ENCODE assay signal across 8 cellular contexts in the genomic region with DNA sequence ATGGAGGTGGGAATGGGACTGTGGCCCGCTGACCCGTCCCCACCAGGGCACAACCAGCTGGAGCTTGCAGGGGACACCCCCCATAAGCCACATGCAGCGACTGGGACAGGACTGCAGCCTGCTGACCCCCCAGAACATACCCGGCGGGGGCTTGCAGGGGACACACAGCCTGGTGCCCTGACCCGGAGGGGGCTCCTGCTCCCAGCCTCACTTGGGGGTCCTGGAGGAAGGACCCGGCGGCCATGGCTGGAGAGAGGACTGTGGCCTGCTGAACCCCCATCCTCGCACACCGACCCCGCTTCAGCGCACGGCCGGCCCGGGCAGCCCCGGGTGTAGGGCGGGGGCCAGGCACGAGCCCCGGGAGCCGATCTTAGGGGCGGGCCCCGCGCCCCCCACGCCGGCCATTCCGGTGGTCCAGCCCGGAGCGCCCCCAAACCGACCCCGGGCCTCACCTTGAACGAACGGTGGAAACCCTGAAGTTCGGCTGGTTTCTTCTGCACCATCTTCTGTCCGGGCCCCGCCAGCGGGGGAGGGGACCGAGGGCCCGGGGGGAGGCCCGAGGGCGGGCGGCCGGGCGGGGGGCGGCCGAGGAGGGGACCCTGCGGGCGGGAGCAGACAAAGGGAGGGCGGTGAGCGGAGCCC. TPM values are rescaled to one million over a fixed set of nuclear protein-coding genes. Genes with fewer than 3 reads are reported as not detected.
A peak's percentile ranks its signal among the peaks of the same experiment; 100 is the strongest.
DNase-seq lines count a peak whose midpoint lies in the region; TF ChIP-seq lines count a peak whose summit lies in the region.

No MANE protein-coding gene starts in this region.

- H3K9me3 ChIP-seq in HUES64 (ENCODE audit: insufficient read depth, low read depth, low read length) = no peaks in the 10 kb centered on the region
- no peaks in the 10 kb centered on the region for H3K9me3 ChIP-seq in transverse colon

- H3K4me3 ChIP-seq in HUES64 (ENCODE audit: low read length) (peak overlapping the region; percentile 94), brain microvascular endothelial cell (ENCODE audit: low read depth, low read length) (peak overlapping the region; percentile 80), lower leg skin (ENCODE audit: low read depth, poor library complexity, severe bottlenecking) (peak overlapping the region; percentile 88), transverse colon (peak overlapping the region; percentile 95 to 99 (median 98))

- in situ Hi-C loops in brain microvascular endothelial cell (cut with HindIII; ENCODE audit: low pct_ligation_motif_present, low sequenced_read_pairs) = no loop called here
- in situ Hi-C loops in transverse colon (cut with MboI; ENCODE audit: low pct_ligation_motif_present in 1 of 4, low pct_unique_long_range_greater_than_20kb in 1 of 4, low sequenced_read_pairs in 3 of 4) = no loop called here

- no peak for DNase-seq in activated naive CD4-positive, alpha-beta T cell treated with anti-CD3 and anti-CD28 coated beads for 36 hours
- DNase-seq in activated naive CD4-positive, alpha-beta T cell treated with Interleukin-2 at 50 U/mL for 16 hours = no peak
- DNase-seq in brain microvascular endothelial cell = no peak
- DNase-seq in lower leg skin (ENCODE audit: low spot score in 2 of 2) = no peak
- no peak for DNase-seq in transverse colon
- no peak for DNase-seq in NCI-H510A (lab: John Stamatoyannopoulos, UW)
- no peak for DNase-seq in midbrain (lab: John Stamatoyannopoulos, UW)

- no peaks in the 10 kb centered on the region for H3K27me3 ChIP-seq in HUES64 (ENCODE audit: insufficient read depth, low read length)
- H3K27me3 ChIP-seq in brain microvascular endothelial cell (replicated peaks) = no peaks in the 10 kb centered on the region
- no peaks in the 10 kb centered on the region for H3K27me3 ChIP-seq in transverse colon

- H3K9ac ChIP-seq in HUES64 (ENCODE audit: low read depth, low read length) = peak overlapping the region; percentile 80

- CTCF ChIA-PET in activated naive CD4-positive, alpha-beta T cell treated with anti-CD3 and anti-CD28 coated beads for 36 hours (lab: Charles Lee) = no interaction called here

- H3K36me3 Mint-ChIP-seq in activated naive CD4-positive, alpha-beta T cell treated with anti-CD3 and anti-CD28 coated beads for 36 hours (ENCODE audit: low read depth) = peaks cover 7% of the 10 kb centered on the region

- peaks cover 49% of the 10 kb centered on the region for H3K4me1 Mint-ChIP-seq in activated naive CD4-positive, alpha-beta T cell treated with anti-CD3 and anti-CD28 coated beads for 36 hours (ENCODE audit: low read depth)

- H3K36me3 ChIP-seq in HUES64 (ENCODE audit: insufficient read depth, low read length) (peaks cover 13% of the 10 kb centered on the region), brain microvascular endothelial cell (replicated peaks) (peaks cover 10% of the 10 kb centered on the region), transverse colon (peaks cover 0 to 8% (median 4%) of the 10 kb centered on the region in 4 donors)

- intact Hi-C loops in activated naive CD4-positive, alpha-beta T cell treated with anti-CD3 and anti-CD28 coated beads for 36 hours (cut with micrococcal nuclease) = loop anchor here (2.0 kb wide), 1 partner anchor 34 kb away; no protein-coding TSS in a partner anchor
- intact Hi-C loops in lower leg skin (cut with DNase I; ENCODE audit: low total_unique reads) (no loop called here), transverse colon (cut with DNase I; ENCODE audit: low total_unique reads) (no loop called here)

- TF ChIP-seq CTCF in brain microvascular endothelial cell (IDR thresholded peaks at IDR 0.05; ENCODE audit: low read depth, low read length, missing control alignments) (no peak), lower leg skin (IDR thresholded peaks at IDR 0.05) (no peak), transverse colon (IDR thresholded peaks at IDR 0.05) (no peak)

- H3K4me3 Mint-ChIP-seq in activated naive CD4-positive, alpha-beta T cell treated with anti-CD3 and anti-CD28 coated beads for 36 hours = peak overlapping the region; percentile 85

- H3K27me3 Mint-ChIP-seq in activated naive CD4-positive, alpha-beta T cell treated with anti-CD3 and anti-CD28 coated beads for 36 hours (ENCODE audit: low read depth) = no peaks in the 10 kb centered on the region

- TF ChIP-seq EP300 in transverse colon (IDR thresholded peaks at IDR 0.05; ENCODE audit: low read depth) = no peak

- peak overlapping the region; percentile 90 for H3K27ac Mint-ChIP-seq in activated naive CD4-positive, alpha-beta T cell treated with anti-CD3 and anti-CD28 coated beads for 36 hours

- WGBS in HUES64 = under 1% methylated on average over 49 of the region's 49 CpGs
- WGBS in lower leg skin, 2 donors = 0% methylated on average over 8 to 13 of the region's 49 CpGs
- WGBS in transverse colon (ENCODE audit: low coverage in 1 of 2), 2 donors = 2% methylated on average over 29 of the region's 49 CpGs; no CpG with 5 or more reads in 1 of the 2 donors

- no peak for TF ChIP-seq POLR2A in lower leg skin (IDR thresholded peaks at IDR 0.05)
- TF ChIP-seq POLR2A in transverse colon (IDR thresholded peaks at IDR 0.05) = no peak

- H3K4me1 ChIP-seq in HUES64 (ENCODE audit: insufficient read depth, low read length) (no peaks in the 10 kb centered on the region), transverse colon (peaks cover 59 to 71% (median 69%) of the 10 kb centered on the region in 4 donors)

- no peaks in the 10 kb centered on the region for H3K9me3 Mint-ChIP-seq in activated naive CD4-positive, alpha-beta T cell treated with anti-CD3 and anti-CD28 coated beads for 36 hours

- H3K27ac ChIP-seq in HUES64 (ENCODE audit: low read depth, low read length) (0 out of 2 replicates have a peak overlapping the region, but pooled peaks have one; percentile 5), brain microvascular endothelial cell (no peak overlapping the region), transverse colon (peak overlapping the region; percentile 96 to 100 (median 99))

RNA-seq across cellular contexts. Expression of a gene that starts 0.6 kb away (rescaled TPM):
- total RNA-seq in activated naive CD4-positive, alpha-beta T cell treated with anti-CD3 and anti-CD28 coated beads for 36 hours = 100 to 1,000 TPM; 155 to 157 TPM
- polyA plus RNA-seq in HUES64 (2013, experiment 1 of 2) = 70.9 TPM
- polyA plus RNA-seq in HUES64 (2013, experiment 2 of 2) = 75.5 TPM
- 100 to 1,000 TPM; 224 to 367 (median 251) TPM for total RNA-seq in lower leg skin
- 100 to 1,000 TPM; 189 to 279 (median 236) TPM for total RNA-seq in transverse colon

RNA-seq across cellular contexts. Expression of a gene that starts 35.0 kb away (rescaled TPM):
- total RNA-seq in activated naive CD4-positive, alpha-beta T cell treated with anti-CD3 and anti-CD28 coated beads for 36 hours = 10 to 100 TPM; 37.0 to 49.0 TPM
- 70.5 TPM for polyA plus RNA-seq in HUES64 (2013, experiment 1 of 2)
- 86.5 TPM for polyA plus RNA-seq in HUES64 (2013, experiment 2 of 2)
- total RNA-seq in lower leg skin (10 to 100 TPM; 85.0 to 99.3 (median 94.9) TPM), transverse colon (10 to 100 TPM; 66.7 to 88.6 (median 84.4) TPM)

RNA-seq across cellular contexts. Expression of a gene that starts 45.7 kb away (rescaled TPM):
- 10 to 100 TPM; 43.7 to 44.1 TPM for total RNA-seq in activated naive CD4-positive, alpha-beta T cell treated with anti-CD3 and anti-CD28 coated beads for 36 hours
- polyA plus RNA-seq in HUES64 (2013, experiment 1 of 2) = 6.1 TPM
- 7.9 TPM for polyA plus RNA-seq in HUES64 (2013, experiment 2 of 2)
- total RNA-seq in lower leg skin (10 to 100 TPM; 26.4 to 46.0 (median 34.5) TPM), transverse colon (10 to 100 TPM; 18.7 to 74.2 (median 46.1) TPM)

RNA-seq across cellular contexts. Expression of a gene that starts 46.2 kb away (rescaled TPM):
- 10 to 100 TPM; 13.1 to 14.2 TPM for total RNA-seq in activated naive CD4-positive, alpha-beta T cell treated with anti-CD3 and anti-CD28 coated beads for 36 hours
- polyA plus RNA-seq in HUES64 (2013, experiment 1 of 2) = 1.1 TPM
- polyA plus RNA-seq in HUES64 (2013, experiment 2 of 2) = 1.1 TPM
- total RNA-seq in lower leg skin = 1 to 10 TPM in 3 of 4 donors, under 1 TPM in 1; 0.25 to 8.8 (median 4.3) TPM
- total RNA-seq in transverse colon = 1 to 10 TPM in 2 of 4 donors, not detected in 2; 2.3 to 5.4 TPM
